Comparison of ENCODE assay signal across 8 cellular contexts in genomic region chr12:54281694-54282093, GRCh38. TPM values are rescaled to one million over a fixed set of nuclear protein-coding genes. Genes with fewer than 3 reads are reported as not detected.
DNase-seq lines count a peak whose midpoint lies in the region; ATAC-seq and TF ChIP-seq lines count a peak whose summit lies in the region.
"Not testable (repeated sequence)": the region's sequence is repeated elsewhere in the genome, so short reads cannot be mapped to it uniquely, and the experiment has no call there.

No MANE protein-coding gene starts in this region.

- peak overlapping the region; percentile 94 for H3K9ac ChIP-seq in DND-41 (ENCODE audit: low read depth, low read length)
- peak overlapping the region; percentile 99 for H3K9ac ChIP-seq in KMS-11
- H3K9ac ChIP-seq in SK-N-MC (ENCODE audit: insufficient read length) = peak overlapping the region; percentile 100

- peak overlapping the region; percentile 92 for H3K27ac ChIP-seq in DND-41 (ENCODE audit: low read length)
- peak overlapping the region; percentile 94 for H3K27ac ChIP-seq in KMS-11
- peak overlapping the region; percentile 100 for H3K27ac ChIP-seq in SK-N-MC
- peak overlapping the region in 42 of 59 donors; percentile 81 to 100 (median 98) for H3K27ac ChIP-seq in dorsolateral prefrontal cortex
- H3K27ac ChIP-seq in heart right ventricle = peak overlapping the region in 8 of 10 donors; percentile 84 to 95 (median 92)
- peak overlapping the region; percentile 96 for H3K27ac ChIP-seq in mesodermal cell (ENCODE audit: low read depth, low read length, severe bottlenecking)
- not testable (repeated sequence) for H3K27ac ChIP-seq in aorta (ENCODE audit: low read depth in 1 of 2, low read length in 2 of 2)

- peak overlapping the region; percentile 70 to 74; a peak in 3 of 4 replicates for H3K4me3 ChIP-seq in DND-41 (ENCODE audit: low read depth in 1 of 2, low read length in 2 of 2)
- peak overlapping the region; percentile 14 for H3K4me3 ChIP-seq in KMS-11 (IDR thresholded peaks at IDR 0.05; ENCODE audit: insufficient read depth, low read depth, low read length)
- peak overlapping the region; percentile 100 for H3K4me3 ChIP-seq in SK-N-MC
- H3K4me3 ChIP-seq in dorsolateral prefrontal cortex = peak overlapping the region; percentile 59 to 99 (median 85)
- H3K4me3 ChIP-seq in heart right ventricle = peak overlapping the region; percentile 50 to 88 (median 74)
- H3K4me3 ChIP-seq in mesodermal cell (ENCODE audit: extremely low read depth, insufficient read depth, low read length, poor library complexity, severe bottlenecking) = peak overlapping the region; percentile 74
- peak overlapping the region; percentile 58 for H3K4me3 ChIP-seq in skeletal muscle cell (ENCODE audit: low read depth, low read length)
- H3K4me3 ChIP-seq in aorta (ENCODE audit: low read length in 2 of 2) = peak overlapping the region; percentile 61 to 99

- intact Hi-C loops in dorsolateral prefrontal cortex (cut with DNase I) (loop anchor here (2.0 to 10.0 kb wide), 2 partner anchors 43 to 67 kb away; partner anchors contain the start of gene COPZ1 (in 2 of the 2)), heart right ventricle (cut with DNase I) (loop anchor here in 5 of 10 donors (2.0 to 10.0 kb wide), 5 partner anchors 41 to 86 kb away; partner anchors contain the start of genes COPZ1 (in 2 of the 5) and GPR84 (in 1 of the 5))
- intact Hi-C loops in aorta (cut with DNase I) = not testable (repeated sequence)

- H3K27me3 ChIP-seq in DND-41 (ENCODE audit: insufficient read depth, low read length, poor library complexity); KMS-11 (ENCODE audit: insufficient read depth, low read depth); dorsolateral prefrontal cortex; heart right ventricle; aorta (ENCODE audit: control insufficient read depth in 1 of 2, insufficient read depth in 2 of 2, low read length in 1 of 2): not testable (repeated sequence)

- TF ChIP-seq CTCF in DND-41 (IDR thresholded peaks at IDR 0.05; ENCODE audit: borderline replicate concordance, extremely low read depth, low read length, poor library complexity, severe bottlenecking); KMS-11 (conservative IDR thresholded peaks at IDR 0.05; ENCODE audit: low read depth, low read length); dorsolateral prefrontal cortex (IDR thresholded peaks at IDR 0.05 in 54 of 56, conservative IDR thresholded peaks at IDR 0.05 in 2 of 56; ENCODE audit: low read depth in 1 of 56, partially characterized antibody in 56 of 56); heart right ventricle (IDR thresholded peaks at IDR 0.05): not testable (repeated sequence)

- whole genome bisulfite sequencing in heart right ventricle, 2 donors = 16 to 25% methylated on average over 4 of the region's 4 CpGs
- WGBS in mesodermal cell (ENCODE audit: insufficient coverage in 2 of 2), 2 experiments = 0% methylated on average over 1 of the region's 4 CpGs; no CpG with 5 or more reads in 1 of the 2 experiments
- 13 to 14% methylated on average over 4 of the region's 4 CpGs for WGBS in aorta, 2 donors

- H3K4me1 ChIP-seq in DND-41 (ENCODE audit: insufficient read depth, low read length) = peaks cover 52% of the 10 kb centered on the region
- H3K4me1 ChIP-seq in KMS-11 (ENCODE audit: low read depth, poor library complexity, severe bottlenecking) = peaks cover 56% of the 10 kb centered on the region
- peaks cover 18 to 77% (median 70%) of the 10 kb centered on the region in 9 donors for H3K4me1 ChIP-seq in heart right ventricle
- peaks cover 14% of the 10 kb centered on the region for H3K4me1 ChIP-seq in mesodermal cell (ENCODE audit: control insufficient read depth, insufficient read depth, low read length, poor library complexity, severe bottlenecking)
- not testable (repeated sequence) for H3K4me1 ChIP-seq in aorta (ENCODE audit: control insufficient read depth in 1 of 2, insufficient read depth in 2 of 2, low read length in 2 of 2)

- peak overlapping the region; percentile 64 for H3K4me2 ChIP-seq in DND-41 (ENCODE audit: insufficient read depth, low read length)
- peak overlapping the region; percentile 77 for H3K4me2 ChIP-seq in KMS-11

- DNase-seq in DND-41; SK-N-MC (ENCODE audit: low read depth, low spot score); dorsolateral prefrontal cortex; heart right ventricle; skeletal muscle cell (ENCODE audit: low read depth); aorta: not testable (repeated sequence)

- ATAC-seq in DND-41 (ENCODE audit: insufficient read depth, low read depth); heart right ventricle; aorta (ENCODE audit: low FRiP score): not testable (repeated sequence)

- H3K79me2 ChIP-seq in DND-41 (ENCODE audit: insufficient read depth, low read length) (peaks cover 80% of the 10 kb centered on the region), KMS-11 (ENCODE audit: insufficient read depth, low read depth) (peaks cover 75% of the 10 kb centered on the region)

- H4K20me1 ChIP-seq in DND-41 (ENCODE audit: insufficient read depth, low read length) = peaks cover 61% of the 10 kb centered on the region
- H4K20me1 ChIP-seq in KMS-11 (ENCODE audit: insufficient read depth) = peaks cover 51% of the 10 kb centered on the region

- H3K9me3 ChIP-seq in DND-41 (ENCODE audit: insufficient read depth, low read length, severe bottlenecking); SK-N-MC (ENCODE audit: low read depth, low read length); heart right ventricle; mesodermal cell (ENCODE audit: control insufficient read depth, low read length); aorta (ENCODE audit: control insufficient read depth, low read length): not testable (repeated sequence)

- not testable (repeated sequence) for H2AFZ ChIP-seq in DND-41 (ENCODE audit: low read depth, low read length); KMS-11 (ENCODE audit: low read depth)

- H3K36me3 ChIP-seq in DND-41 (ENCODE audit: insufficient read depth, low read length) (peaks cover 82% of the 10 kb centered on the region), KMS-11 (ENCODE audit: insufficient read depth) (peaks cover 55% of the 10 kb centered on the region), SK-N-MC (ENCODE audit: insufficient read depth, low read length) (peaks cover 79% of the 10 kb centered on the region), heart right ventricle (peaks cover 0 to 55% (median 35%) of the 10 kb centered on the region in 9 donors), mesodermal cell (ENCODE audit: control insufficient read depth, insufficient read depth, low read length) (peaks cover 57% of the 10 kb centered on the region)
- H3K36me3 ChIP-seq in aorta (ENCODE audit: control insufficient read depth in 1 of 2, insufficient read depth in 2 of 2, low read length in 1 of 2) = not testable (repeated sequence)

RNA-seq across cellular contexts. Expression of gene HNRNPA1, which starts 1.2 kb away (rescaled TPM):
- total RNA-seq in dorsolateral prefrontal cortex (100 to 1,000 TPM; 289 to 594 (median 437) TPM), heart right ventricle (100 to 1,000 TPM; 419 to 538 (median 462) TPM), aorta (100 to 1,000 TPM; 645 to 782 TPM)
- polyA plus RNA-seq in heart right ventricle (100 to 1,000 TPM; 353 to 641 TPM), aorta (1,000 to 10,000 TPM in 1 of 2 donors, 100 to 1,000 TPM in 1; 846 to 1,277 TPM)
- 1,805 TPM for polyA plus RNA-seq in mesodermal cell (2013, experiment 1 of 2)
- polyA plus RNA-seq in mesodermal cell (2013, experiment 2 of 2) = 1,831 TPM

RNA-seq across cellular contexts. Expression of gene CBX5, which starts 1.8 kb away (rescaled TPM):
- total RNA-seq in dorsolateral prefrontal cortex (100 to 1,000 TPM in 115 of 120 experiments, 10 to 100 TPM in 5; 82.3 to 164 (median 125) TPM), heart right ventricle (10 to 100 TPM; 44.4 to 53.5 (median 49.7) TPM), aorta (10 to 100 TPM; 66.8 to 67.8 TPM)
- polyA plus RNA-seq in heart right ventricle (10 to 100 TPM; 13.4 to 19.2 TPM), aorta (10 to 100 TPM in 1 of 2 donors, 1 to 10 TPM in 1; 9.4 to 11.3 TPM)
- polyA plus RNA-seq in mesodermal cell (2013, experiment 1 of 2) = 70.9 TPM
- 64.6 TPM for polyA plus RNA-seq in mesodermal cell (2013, experiment 2 of 2)

RNA-seq across cellular contexts. Expression of gene NFE2, which starts 19.1 kb away (rescaled TPM):
- 1 to 10 TPM in 27 of 120 experiments, under 1 TPM in 67, not detected in 26; 0.27 to 3.7 (median 0.67) TPM for total RNA-seq in dorsolateral prefrontal cortex
- 1 to 10 TPM in 1 of 10 donors, under 1 TPM in 8, not detected in 1; 0.17 to 1.4 (median 0.50) TPM for total RNA-seq in heart right ventricle
- polyA plus RNA-seq in heart right ventricle = under 1 TPM in 1 of 2 donors, not detected in 1; 0.28 TPM
- polyA plus RNA-seq in mesodermal cell (2013, experiment 1 of 2) = 1.5 TPM
- 1.7 TPM for polyA plus RNA-seq in mesodermal cell (2013, experiment 2 of 2)
- 1 to 10 TPM; 3.2 to 3.3 TPM for total RNA-seq in aorta
- under 1 TPM in 1 of 2 donors, not detected in 1; 0.28 TPM for polyA plus RNA-seq in aorta

RNA-seq across cellular contexts. Expression of gene COPZ1, which starts 43.2 kb away (rescaled TPM):
- total RNA-seq in dorsolateral prefrontal cortex = 100 to 1,000 TPM in 3 of 120 experiments, 10 to 100 TPM in 117; 56.8 to 104 (median 78.9) TPM
- 100 to 1,000 TPM; 111 to 143 (median 131) TPM for total RNA-seq in heart right ventricle
- 100 to 1,000 TPM in 1 of 2 donors, 10 to 100 TPM in 1; 64.0 to 152 TPM for polyA plus RNA-seq in heart right ventricle
- 140 TPM for polyA plus RNA-seq in mesodermal cell (2013, experiment 1 of 2)
- polyA plus RNA-seq in mesodermal cell (2013, experiment 2 of 2) = 140 TPM
- 10 to 100 TPM; 71.5 to 72.1 TPM for total RNA-seq in aorta
- 10 to 100 TPM; 54.1 to 63.0 TPM for polyA plus RNA-seq in aorta

Comparison
In these comparisons a context has a peak if more than half of its experiments do, and no peak if none do; other contexts are left out.
1. H3K4me3 ChIP-seq: peak in every context shown above with its lines; median percentile 100 in SK-N-MC; 85 in dorsolateral prefrontal cortex; 80 in aorta; 74 in heart right ventricle; 74 in mesodermal cell; 72 in DND-41; 58 in skeletal muscle cell; 14 in KMS-11.